ENCODE assay signal across 8 cellular contexts in the genomic region with DNA sequence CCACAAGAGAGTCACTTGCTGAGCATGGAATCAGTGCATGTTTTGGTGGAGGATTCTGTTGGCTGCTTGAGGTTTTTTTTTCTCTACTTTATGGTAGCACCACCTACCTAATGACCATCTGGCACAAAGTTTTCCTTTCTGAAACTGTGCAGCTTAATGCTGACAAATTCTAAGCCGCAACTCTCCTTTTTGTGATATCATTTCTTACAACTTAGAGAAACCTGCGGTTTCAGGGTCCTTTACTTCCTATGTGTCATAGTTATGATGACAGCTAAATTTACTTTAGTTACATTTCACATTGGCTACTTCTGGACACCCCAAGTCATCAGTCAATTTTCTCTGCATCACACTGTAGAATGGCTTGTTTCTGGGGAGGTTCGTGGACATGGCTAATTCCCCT.
A peak's percentile ranks its signal among the peaks of the same experiment; 100 is the strongest.
DNase-seq lines count a peak whose midpoint lies in the region; ATAC-seq lines count a peak whose summit lies in the region.

No MANE protein-coding gene starts in this region.

- ATAC-seq in GM18498 (IDR thresholded peaks at IDR 0.05; ENCODE audit: unreplicated experiment), result peak; percentile 95
- ATAC-seq in GM21515 (IDR thresholded peaks at IDR 0.05; ENCODE audit: unreplicated experiment), result peak; percentile 94
- ATAC-seq in HG03378 (IDR thresholded peaks at IDR 0.05; ENCODE audit: unreplicated experiment), result peak; percentile 98

- DNase-seq in epithelial cell of prostate (ENCODE audit: low read depth, low spot score) (no peak), cerebellar nuclear complex (lab: John Stamatoyannopoulos, UW) (no peak), hypothalamus (lab: John Stamatoyannopoulos, UW) (no peak), NOMO-1 (lab: John Stamatoyannopoulos, UW; ENCODE audit: unreplicated experiment in 2 of 2) (no peak), pons (ENCODE audit: low spot score) (no peak)

- peak overlapping the region; percentile 20 for H3K27ac ChIP-seq in epithelial cell of prostate
